In the genomic region with DNA sequence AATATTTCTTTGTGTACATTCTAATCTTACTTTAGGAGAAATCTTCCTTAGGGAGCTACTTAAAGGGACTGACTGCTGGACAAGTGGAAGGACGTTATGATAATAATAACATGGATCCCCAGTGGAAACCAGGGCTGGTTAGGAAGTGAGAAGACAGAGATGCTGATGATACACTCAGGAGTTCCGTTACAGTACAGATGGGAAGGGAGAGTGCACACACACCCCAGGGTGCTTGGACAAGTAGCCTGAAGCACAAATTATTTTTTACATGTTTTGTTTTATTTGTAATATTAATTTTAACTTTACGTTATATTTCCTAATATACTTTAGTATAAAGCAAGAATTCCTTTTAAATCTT, we compare ENCODE assay signal across 2 cellular contexts.
TF ChIP-seq lines count a peak whose summit lies in the region.

No MANE protein-coding gene starts in this region.

TF ChIP-seq in A549, 52 proteins besides CTCF, POLR2A, EP300 and RAD21 (continued from another document):
- TF ChIP-seq, protein P1, sequence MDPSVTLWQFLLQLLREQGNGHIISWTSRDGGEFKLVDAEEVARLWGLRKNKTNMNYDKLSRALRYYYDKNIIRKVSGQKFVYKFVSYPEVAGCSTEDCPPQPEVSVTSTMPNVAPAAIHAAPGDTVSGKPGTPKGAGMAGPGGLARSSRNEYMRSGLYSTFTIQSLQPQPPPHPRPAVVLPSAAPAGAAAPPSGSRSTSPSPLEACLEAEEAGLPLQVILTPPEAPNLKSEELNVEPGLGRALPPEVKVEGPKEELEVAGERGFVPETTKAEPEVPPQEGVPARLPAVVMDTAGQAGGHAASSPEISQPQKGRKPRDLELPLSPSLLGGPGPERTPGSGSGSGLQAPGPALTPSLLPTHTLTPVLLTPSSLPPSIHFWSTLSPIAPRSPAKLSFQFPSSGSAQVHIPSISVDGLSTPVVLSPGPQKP (IDR thresholded peaks at IDR 0.05; ENCODE audit: low read depth, low read length) = no peak

TF ChIP-seq in GM23338, 12 proteins besides CTCF, POLR2A, EP300 and RAD21 (continued from another document):
- TF ChIP-seq, protein P2, sequence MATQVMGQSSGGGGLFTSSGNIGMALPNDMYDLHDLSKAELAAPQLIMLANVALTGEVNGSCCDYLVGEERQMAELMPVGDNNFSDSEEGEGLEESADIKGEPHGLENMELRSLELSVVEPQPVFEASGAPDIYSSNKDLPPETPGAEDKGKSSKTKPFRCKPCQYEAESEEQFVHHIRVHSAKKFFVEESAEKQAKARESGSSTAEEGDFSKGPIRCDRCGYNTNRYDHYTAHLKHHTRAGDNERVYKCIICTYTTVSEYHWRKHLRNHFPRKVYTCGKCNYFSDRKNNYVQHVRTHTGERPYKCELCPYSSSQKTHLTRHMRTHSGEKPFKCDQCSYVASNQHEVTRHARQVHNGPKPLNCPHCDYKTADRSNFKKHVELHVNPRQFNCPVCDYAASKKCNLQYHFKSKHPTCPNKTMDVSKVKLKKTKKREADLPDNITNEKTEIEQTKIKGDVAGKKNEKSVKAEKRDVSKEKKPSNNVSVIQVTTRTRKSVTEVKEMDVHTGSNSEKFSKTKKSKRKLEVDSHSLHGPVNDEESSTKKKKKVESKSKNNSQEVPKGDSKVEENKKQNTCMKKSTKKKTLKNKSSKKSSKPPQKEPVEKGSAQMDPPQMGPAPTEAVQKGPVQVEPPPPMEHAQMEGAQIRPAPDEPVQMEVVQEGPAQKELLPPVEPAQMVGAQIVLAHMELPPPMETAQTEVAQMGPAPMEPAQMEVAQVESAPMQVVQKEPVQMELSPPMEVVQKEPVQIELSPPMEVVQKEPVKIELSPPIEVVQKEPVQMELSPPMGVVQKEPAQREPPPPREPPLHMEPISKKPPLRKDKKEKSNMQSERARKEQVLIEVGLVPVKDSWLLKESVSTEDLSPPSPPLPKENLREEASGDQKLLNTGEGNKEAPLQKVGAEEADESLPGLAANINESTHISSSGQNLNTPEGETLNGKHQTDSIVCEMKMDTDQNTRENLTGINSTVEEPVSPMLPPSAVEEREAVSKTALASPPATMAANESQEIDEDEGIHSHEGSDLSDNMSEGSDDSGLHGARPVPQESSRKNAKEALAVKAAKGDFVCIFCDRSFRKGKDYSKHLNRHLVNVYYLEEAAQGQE (IDR thresholded peaks at IDR 0.05; ENCODE audit: unreplicated experiment) = no peak
- TF ChIP-seq, protein P3, sequence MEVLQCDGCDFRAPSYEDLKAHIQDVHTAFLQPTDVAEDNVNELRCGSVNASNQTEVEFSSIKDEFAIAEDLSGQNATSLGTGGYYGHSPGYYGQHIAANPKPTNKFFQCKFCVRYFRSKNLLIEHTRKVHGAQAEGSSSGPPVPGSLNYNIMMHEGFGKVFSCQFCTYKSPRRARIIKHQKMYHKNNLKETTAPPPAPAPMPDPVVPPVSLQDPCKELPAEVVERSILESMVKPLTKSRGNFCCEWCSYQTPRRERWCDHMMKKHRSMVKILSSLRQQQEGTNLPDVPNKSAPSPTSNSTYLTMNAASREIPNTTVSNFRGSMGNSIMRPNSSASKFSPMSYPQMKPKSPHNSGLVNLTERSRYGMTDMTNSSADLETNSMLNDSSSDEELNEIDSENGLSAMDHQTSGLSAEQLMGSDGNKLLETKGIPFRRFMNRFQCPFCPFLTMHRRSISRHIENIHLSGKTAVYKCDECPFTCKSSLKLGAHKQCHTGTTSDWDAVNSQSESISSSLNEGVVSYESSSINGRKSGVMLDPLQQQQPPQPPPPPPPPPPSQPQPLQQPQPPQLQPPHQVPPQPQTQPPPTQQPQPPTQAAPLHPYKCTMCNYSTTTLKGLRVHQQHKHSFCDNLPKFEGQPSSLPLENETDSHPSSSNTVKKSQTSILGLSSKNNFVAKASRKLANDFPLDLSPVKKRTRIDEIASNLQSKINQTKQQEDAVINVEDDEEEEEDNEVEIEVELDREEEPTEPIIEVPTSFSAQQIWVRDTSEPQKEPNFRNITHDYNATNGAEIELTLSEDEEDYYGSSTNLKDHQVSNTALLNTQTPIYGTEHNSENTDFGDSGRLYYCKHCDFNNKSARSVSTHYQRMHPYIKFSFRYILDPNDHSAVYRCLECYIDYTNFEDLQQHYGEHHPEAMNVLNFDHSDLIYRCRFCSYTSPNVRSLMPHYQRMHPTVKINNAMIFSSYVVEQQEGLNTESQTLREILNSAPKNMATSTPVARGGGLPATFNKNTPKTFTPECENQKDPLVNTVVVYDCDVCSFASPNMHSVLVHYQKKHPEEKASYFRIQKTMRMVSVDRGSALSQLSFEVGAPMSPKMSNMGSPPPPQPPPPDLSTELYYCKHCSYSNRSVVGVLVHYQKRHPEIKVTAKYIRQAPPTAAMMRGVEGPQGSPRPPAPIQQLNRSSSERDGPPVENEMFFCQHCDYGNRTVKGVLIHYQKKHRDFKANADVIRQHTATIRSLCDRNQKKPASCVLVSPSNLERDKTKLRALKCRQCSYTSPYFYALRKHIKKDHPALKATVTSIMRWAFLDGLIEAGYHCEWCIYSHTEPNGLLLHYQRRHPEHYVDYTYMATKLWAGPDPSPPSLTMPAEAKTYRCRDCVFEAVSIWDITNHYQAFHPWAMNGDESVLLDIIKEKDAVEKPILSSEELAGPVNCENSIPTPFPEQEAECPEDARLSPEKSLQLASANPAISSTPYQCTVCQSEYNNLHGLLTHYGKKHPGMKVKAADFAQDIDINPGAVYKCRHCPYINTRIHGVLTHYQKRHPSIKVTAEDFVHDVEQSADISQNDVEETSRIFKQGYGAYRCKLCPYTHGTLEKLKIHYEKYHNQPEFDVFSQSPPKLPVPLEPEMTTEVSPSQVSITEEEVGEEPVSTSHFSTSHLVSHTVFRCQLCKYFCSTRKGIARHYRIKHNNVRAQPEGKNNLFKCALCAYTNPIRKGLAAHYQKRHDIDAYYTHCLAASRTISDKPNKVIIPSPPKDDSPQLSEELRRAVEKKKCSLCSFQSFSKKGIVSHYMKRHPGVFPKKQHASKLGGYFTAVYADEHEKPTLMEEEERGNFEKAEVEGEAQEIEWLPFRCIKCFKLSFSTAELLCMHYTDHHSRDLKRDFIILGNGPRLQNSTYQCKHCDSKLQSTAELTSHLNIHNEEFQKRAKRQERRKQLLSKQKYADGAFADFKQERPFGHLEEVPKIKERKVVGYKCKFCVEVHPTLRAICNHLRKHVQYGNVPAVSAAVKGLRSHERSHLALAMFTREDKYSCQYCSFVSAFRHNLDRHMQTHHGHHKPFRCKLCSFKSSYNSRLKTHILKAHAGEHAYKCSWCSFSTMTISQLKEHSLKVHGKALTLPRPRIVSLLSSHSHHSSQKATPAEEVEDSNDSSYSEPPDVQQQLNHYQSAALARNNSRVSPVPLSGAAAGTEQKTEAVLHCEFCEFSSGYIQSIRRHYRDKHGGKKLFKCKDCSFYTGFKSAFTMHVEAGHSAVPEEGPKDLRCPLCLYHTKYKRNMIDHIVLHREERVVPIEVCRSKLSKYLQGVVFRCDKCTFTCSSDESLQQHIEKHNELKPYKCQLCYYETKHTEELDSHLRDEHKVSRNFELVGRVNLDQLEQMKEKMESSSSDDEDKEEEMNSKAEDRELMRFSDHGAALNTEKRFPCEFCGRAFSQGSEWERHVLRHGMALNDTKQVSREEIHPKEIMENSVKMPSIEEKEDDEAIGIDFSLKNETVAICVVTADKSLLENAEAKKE (CRISPR knock-in tag; IDR thresholded peaks at IDR 0.05) = no peak
- TF ChIP-seq ZNF114 (CRISPR knock-in tag; IDR thresholded peaks at IDR 0.05) (no peak), EZH2phosphoT487 (IDR thresholded peaks at IDR 0.05; ENCODE audit: unreplicated experiment) (no peak), CREB1 (CRISPR knock-in tag; IDR thresholded peaks at IDR 0.05; ENCODE audit: low read depth) (no peak), POLR2AphosphoS5 (IDR thresholded peaks at IDR 0.05; ENCODE audit: low read depth) (no peak), NANOG (IDR thresholded peaks at IDR 0.05; ENCODE audit: borderline replicate concordance) (no peak), JUNB (IDR thresholded peaks at IDR 0.05; ENCODE audit: unreplicated experiment) (no peak), EZH2 (IDR thresholded peaks at IDR 0.05; ENCODE audit: low read depth, unreplicated experiment) (no peak)
- TF ChIP-seq, protein P4, sequence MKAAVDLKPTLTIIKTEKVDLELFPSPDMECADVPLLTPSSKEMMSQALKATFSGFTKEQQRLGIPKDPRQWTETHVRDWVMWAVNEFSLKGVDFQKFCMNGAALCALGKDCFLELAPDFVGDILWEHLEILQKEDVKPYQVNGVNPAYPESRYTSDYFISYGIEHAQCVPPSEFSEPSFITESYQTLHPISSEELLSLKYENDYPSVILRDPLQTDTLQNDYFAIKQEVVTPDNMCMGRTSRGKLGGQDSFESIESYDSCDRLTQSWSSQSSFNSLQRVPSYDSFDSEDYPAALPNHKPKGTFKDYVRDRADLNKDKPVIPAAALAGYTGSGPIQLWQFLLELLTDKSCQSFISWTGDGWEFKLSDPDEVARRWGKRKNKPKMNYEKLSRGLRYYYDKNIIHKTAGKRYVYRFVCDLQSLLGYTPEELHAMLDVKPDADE (IDR thresholded peaks at IDR 0.05) = no peak
